Comparison of ENCODE assay signal across 22 cellular contexts in genomic region chr14:51447411-51447810, GRCh38.
"Had no signal": no experiment of that assay in that cellular context is flagged by ENCODE, and none has a peak within 500 bp of the region (broad histone marks: within the 10 kb centered on the region; RNA-seq: fewer than 3 reads in every experiment).

No MANE protein-coding gene starts in this region.

- H3K9me3 ChIP-seq: heart right ventricle, mucosa of descending colon, psoas muscle, sigmoid colon, stomach, tibial artery had no signal

- H3K4me1 ChIP-seq: parathyroid adenoma, psoas muscle had no signal

- H3K36me3 Mint-ChIP-seq: stimulated activated memory B cell treated with anti-CD40 and anti-IgM and Interleukin-4, amounts not matched to agents 10 μg/mL and 1 μg/mL and 100 μg/mL, for 72 hours had no signal

- H3K9me3 Mint-ChIP-seq: stimulated activated memory B cell treated with anti-CD40 and anti-IgM and Interleukin-4, amounts not matched to agents 10 μg/mL and 1 μg/mL and 100 μg/mL, for 72 hours had no signal

- H3K27ac Mint-ChIP-seq: stimulated activated memory B cell treated with anti-CD40 and anti-IgM and Interleukin-4, amounts not matched to agents 10 μg/mL and 1 μg/mL and 100 μg/mL, for 72 hours had no signal

- DNase-seq: activated CD4-positive, alpha-beta T cell treated with anti-CD3 and anti-CD28 coated beads for 4 hours; activated CD4-positive, alpha-beta T cell treated with anti-CD3 and anti-CD28 coated beads, Interleukin-2, amount 50 U/mL, for 4 hours; activated CD4-positive, CD25-positive, alpha-beta regulatory T cell; activated gamma-delta T cell; activated naive CD4-positive, alpha-beta T cell treated with anti-CD3 and anti-CD28 coated beads, Interleukin-2, amount 50 U/mL, for 16 hours; amniotic stem cell; caudate nucleus; foreskin keratinocyte; heart right ventricle; mucosa of descending colon; nucleus accumbens; psoas muscle; sigmoid colon; stimulated activated CD4-positive, alpha-beta T cell treated with anti-CD3 and anti-CD28 coated beads, Interleukin-1b, Interleukin-23, amount 100 ng/mL, for 48 hours; stimulated activated CD4-positive, alpha-beta T cell treated with anti-CD3 and anti-CD28 coated beads, Interleukin-4, amount 100 ng/mL, for 4 hours; stimulated activated CD8-positive, alpha-beta memory T cell treated with anti-CD3 and anti-CD28 coated beads, Interleukin-4, amount 100 ng/mL, for 48 hours; stomach; tibial artery had no signal

- H3K4me3 ChIP-seq: heart right ventricle, mucosa of descending colon, psoas muscle, sigmoid colon, smooth muscle cell, stomach, tibial artery had no signal

- ATAC-seq: esophagus mucosa; foreskin keratinocyte; mucosa of descending colon; psoas muscle; stimulated activated memory B cell treated with anti-CD40 and anti-IgM and Interleukin-4, amounts not matched to agents 10 μg/mL and 1 μg/mL and 100 μg/mL, for 72 hours had no signal

- H3K4me1 Mint-ChIP-seq: stimulated activated memory B cell treated with anti-CD40 and anti-IgM and Interleukin-4, amounts not matched to agents 10 μg/mL and 1 μg/mL and 100 μg/mL, for 72 hours had no signal

- H3K27ac ChIP-seq: foreskin keratinocyte, heart right ventricle, parathyroid adenoma, psoas muscle, sigmoid colon, stomach, tibial artery had no signal

- H3K36me3 ChIP-seq: heart right ventricle, sigmoid colon, stomach, tibial artery had no signal

- H3K4me3 Mint-ChIP-seq: stimulated activated memory B cell treated with anti-CD40 and anti-IgM and Interleukin-4, amounts not matched to agents 10 μg/mL and 1 μg/mL and 100 μg/mL, for 72 hours had no signal

- H3K27me3 ChIP-seq: foreskin keratinocyte, heart right ventricle, sigmoid colon, tibial artery had no signal
